1 cellular context compared by ENCODE assay signal in the genomic region with DNA sequence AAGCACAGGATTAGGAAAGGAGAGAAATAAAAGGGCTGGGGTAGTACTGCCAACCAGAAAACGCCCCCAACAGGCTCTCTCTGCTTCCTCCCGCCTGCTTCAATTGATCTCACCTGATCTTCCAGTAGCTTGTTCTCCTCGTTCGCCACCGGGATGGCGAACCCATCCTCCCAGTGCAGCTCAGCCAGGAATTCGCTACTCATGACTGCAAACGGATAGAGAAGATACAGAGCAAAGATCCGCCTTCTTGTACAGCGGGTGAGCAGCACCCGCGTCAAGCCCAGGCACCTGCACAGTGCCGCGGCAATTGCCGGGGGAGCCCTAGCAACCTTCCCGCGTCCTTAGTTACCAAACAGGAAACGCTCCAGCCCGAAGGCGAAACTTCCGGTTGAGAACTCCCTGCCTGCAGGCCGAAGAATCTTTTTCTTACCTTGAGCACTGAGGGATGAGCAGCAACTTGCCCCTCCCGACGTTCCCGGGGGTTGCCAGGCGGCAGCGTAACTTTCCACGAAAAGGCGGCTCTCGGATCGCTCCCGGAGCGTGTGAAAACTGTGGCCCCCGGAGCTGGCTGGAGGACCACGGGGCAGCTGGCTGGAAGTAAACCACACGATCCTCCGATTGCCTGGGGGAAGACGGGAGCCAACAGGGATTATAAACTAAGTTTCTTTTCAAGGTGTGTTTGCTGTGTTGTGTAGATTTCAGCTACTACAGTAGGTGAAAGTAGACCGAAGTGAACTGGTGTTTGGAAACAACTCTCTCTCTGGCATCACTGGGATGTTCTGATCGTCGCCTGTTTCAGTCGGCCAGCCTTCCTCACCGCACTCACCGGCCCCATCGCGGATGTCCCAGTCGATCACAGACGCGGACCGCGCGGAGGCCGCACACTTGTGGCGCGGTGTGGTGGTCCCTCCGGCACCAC.
A peak's percentile ranks its signal among the peaks of the same experiment; 100 is the strongest.
TF ChIP-seq lines count a peak whose summit lies in the region.

A gene (minus strand): TSS at position 312 of the 919 bp plus-strand sequence. CDS start 109 bp downstream, at position 203.

TF ChIP-seq in HepG2, 621 proteins besides CTCF, POLR2A, EP300 and RAD21 (continued from another document and continues in another):
- TF ChIP-seq, protein P1, sequence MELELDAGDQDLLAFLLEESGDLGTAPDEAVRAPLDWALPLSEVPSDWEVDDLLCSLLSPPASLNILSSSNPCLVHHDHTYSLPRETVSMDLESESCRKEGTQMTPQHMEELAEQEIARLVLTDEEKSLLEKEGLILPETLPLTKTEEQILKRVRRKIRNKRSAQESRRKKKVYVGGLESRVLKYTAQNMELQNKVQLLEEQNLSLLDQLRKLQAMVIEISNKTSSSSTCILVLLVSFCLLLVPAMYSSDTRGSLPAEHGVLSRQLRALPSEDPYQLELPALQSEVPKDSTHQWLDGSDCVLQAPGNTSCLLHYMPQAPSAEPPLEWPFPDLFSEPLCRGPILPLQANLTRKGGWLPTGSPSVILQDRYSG (CRISPR knock-in tag; IDR thresholded peaks at IDR 0.05), result peak; percentile 44; the same call in 1 of the 2 replicates
- TF ChIP-seq, protein P2, sequence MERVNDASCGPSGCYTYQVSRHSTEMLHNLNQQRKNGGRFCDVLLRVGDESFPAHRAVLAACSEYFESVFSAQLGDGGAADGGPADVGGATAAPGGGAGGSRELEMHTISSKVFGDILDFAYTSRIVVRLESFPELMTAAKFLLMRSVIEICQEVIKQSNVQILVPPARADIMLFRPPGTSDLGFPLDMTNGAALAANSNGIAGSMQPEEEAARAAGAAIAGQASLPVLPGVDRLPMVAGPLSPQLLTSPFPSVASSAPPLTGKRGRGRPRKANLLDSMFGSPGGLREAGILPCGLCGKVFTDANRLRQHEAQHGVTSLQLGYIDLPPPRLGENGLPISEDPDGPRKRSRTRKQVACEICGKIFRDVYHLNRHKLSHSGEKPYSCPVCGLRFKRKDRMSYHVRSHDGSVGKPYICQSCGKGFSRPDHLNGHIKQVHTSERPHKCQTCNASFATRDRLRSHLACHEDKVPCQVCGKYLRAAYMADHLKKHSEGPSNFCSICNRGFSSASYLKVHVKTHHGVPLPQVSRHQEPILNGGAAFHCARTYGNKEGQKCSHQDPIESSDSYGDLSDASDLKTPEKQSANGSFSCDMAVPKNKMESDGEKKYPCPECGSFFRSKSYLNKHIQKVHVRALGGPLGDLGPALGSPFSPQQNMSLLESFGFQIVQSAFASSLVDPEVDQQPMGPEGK (CRISPR knock-in tag; IDR thresholded peaks at IDR 0.05), result 0 out of 2 replicates have a peak, but pooled peaks have one; percentile 16
- TF ChIP-seq, protein P3, sequence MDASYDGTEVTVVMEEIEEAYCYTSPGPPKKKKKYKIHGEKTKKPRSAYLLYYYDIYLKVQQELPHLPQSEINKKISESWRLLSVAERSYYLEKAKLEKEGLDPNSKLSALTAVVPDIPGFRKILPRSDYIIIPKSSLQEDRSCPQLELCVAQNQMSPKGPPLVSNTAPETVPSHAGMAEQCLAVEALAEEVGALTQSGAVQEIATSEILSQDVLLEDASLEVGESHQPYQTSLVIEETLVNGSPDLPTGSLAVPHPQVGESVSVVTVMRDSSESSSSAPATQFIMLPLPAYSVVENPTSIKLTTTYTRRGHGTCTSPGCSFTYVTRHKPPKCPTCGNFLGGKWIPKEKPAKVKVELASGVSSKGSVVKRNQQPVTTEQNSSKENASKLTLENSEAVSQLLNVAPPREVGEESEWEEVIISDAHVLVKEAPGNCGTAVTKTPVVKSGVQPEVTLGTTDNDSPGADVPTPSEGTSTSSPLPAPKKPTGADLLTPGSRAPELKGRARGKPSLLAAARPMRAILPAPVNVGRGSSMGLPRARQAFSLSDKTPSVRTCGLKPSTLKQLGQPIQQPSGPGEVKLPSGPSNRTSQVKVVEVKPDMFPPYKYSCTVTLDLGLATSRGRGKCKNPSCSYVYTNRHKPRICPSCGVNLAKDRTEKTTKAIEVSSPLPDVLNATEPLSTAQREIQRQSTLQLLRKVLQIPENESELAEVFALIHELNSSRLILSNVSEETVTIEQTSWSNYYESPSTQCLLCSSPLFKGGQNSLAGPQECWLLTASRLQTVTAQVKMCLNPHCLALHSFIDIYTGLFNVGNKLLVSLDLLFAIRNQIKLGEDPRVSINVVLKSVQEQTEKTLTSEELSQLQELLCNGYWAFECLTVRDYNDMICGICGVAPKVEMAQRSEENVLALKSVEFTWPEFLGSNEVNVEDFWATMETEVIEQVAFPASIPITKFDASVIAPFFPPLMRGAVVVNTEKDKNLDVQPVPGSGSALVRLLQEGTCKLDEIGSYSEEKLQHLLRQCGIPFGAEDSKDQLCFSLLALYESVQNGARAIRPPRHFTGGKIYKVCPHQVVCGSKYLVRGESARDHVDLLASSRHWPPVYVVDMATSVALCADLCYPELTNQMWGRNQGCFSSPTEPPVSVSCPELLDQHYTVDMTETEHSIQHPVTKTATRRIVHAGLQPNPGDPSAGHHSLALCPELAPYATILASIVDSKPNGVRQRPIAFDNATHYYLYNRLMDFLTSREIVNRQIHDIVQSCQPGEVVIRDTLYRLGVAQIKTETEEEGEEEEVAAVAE (CRISPR knock-in tag; IDR thresholded peaks at IDR 0.05; ENCODE audit: borderline replicate concordance), result 0 out of 2 replicates have a peak, but pooled peaks have one; percentile 28
- TF ChIP-seq KDM2A (CRISPR knock-in tag; IDR thresholded peaks at IDR 0.05; ENCODE audit: borderline replicate concordance, low read depth) (peak; percentile 60), ZMYM4 (CRISPR knock-in tag; IDR thresholded peaks at IDR 0.05) (peak; percentile 75), ELF3 (CRISPR knock-in tag; IDR thresholded peaks at IDR 0.05) (peak; percentile 27; the same call in 1 of the 2 replicates), ZNF790 (CRISPR knock-in tag; IDR thresholded peaks at IDR 0.05; ENCODE audit: borderline replicate concordance) (peak; percentile 36; the same call in 1 of the 2 replicates), TAF15 (IDR thresholded peaks at IDR 0.05; ENCODE audit: low read depth, low read length, poor library complexity, severe bottlenecking) (no peak), ZBTB38 (CRISPR knock-in tag; IDR thresholded peaks at IDR 0.05) (peak; percentile 92), ZNF230 (CRISPR knock-in tag; IDR thresholded peaks at IDR 0.05) (0 out of 2 replicates have a peak, but pooled peaks have one; percentile 62), CCDC6 (CRISPR knock-in tag; IDR thresholded peaks at IDR 0.05) (peak; percentile 43; the same call in 1 of the 2 replicates), SPEN (CRISPR knock-in tag; IDR thresholded peaks at IDR 0.05; ENCODE audit: low read depth) (0 out of 2 replicates have a peak, but pooled peaks have one; percentile 43), RFX1 (IDR thresholded peaks at IDR 0.05) (peak; percentile 82), JDP2 (CRISPR knock-in tag; IDR thresholded peaks at IDR 0.05; ENCODE audit: borderline replicate concordance) (no peak), ZNF430 (CRISPR knock-in tag; IDR thresholded peaks at IDR 0.05) (peak; percentile 44; the same call in 1 of the 2 replicates), ZNF605 (CRISPR knock-in tag; IDR thresholded peaks at IDR 0.05) (peak; percentile 65; the same call in 1 of the 2 replicates), SRY (CRISPR knock-in tag; IDR thresholded peaks at IDR 0.05) (peak; percentile 69; the same call in 1 of the 2 replicates), MAZ (IDR thresholded peaks at IDR 0.05; ENCODE audit: borderline replicate concordance, low read depth, low read length) (no peak), MAZ (CRISPR knock-in tag; IDR thresholded peaks at IDR 0.05; ENCODE audit: low read depth) (0 out of 2 replicates have a peak, but pooled peaks have one; percentile 16), ZNF30 (CRISPR knock-in tag; IDR thresholded peaks at IDR 0.05) (peak; percentile 70; the same call in 1 of the 2 replicates), ZFP82 (CRISPR knock-in tag; IDR thresholded peaks at IDR 0.05; ENCODE audit: borderline replicate concordance) (no peak)
- TF ChIP-seq, protein P4, sequence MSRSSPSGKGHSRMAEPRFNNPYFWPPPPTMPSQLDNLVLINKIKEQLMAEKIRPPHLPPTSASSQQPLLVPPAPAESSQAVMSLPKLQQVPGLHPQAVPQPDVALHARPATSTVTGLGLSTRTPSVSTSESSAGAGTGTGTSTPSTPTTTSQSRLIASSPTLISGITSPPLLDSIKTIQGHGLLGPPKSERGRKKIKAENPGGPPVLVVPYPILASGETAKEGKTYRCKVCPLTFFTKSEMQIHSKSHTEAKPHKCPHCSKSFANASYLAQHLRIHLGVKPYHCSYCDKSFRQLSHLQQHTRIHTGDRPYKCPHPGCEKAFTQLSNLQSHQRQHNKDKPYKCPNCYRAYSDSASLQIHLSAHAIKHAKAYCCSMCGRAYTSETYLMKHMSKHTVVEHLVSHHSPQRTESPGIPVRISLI (CRISPR knock-in tag; IDR thresholded peaks at IDR 0.05; ENCODE audit: borderline replicate concordance), result no peak
- TF ChIP-seq, protein P5, sequence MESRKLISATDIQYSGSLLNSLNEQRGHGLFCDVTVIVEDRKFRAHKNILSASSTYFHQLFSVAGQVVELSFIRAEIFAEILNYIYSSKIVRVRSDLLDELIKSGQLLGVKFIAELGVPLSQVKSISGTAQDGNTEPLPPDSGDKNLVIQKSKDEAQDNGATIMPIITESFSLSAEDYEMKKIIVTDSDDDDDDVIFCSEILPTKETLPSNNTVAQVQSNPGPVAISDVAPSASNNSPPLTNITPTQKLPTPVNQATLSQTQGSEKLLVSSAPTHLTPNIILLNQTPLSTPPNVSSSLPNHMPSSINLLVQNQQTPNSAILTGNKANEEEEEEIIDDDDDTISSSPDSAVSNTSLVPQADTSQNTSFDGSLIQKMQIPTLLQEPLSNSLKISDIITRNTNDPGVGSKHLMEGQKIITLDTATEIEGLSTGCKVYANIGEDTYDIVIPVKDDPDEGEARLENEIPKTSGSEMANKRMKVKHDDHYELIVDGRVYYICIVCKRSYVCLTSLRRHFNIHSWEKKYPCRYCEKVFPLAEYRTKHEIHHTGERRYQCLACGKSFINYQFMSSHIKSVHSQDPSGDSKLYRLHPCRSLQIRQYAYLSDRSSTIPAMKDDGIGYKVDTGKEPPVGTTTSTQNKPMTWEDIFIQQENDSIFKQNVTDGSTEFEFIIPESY (CRISPR knock-in tag; IDR thresholded peaks at IDR 0.05), result peak; percentile 76
- TF ChIP-seq, protein P6, sequence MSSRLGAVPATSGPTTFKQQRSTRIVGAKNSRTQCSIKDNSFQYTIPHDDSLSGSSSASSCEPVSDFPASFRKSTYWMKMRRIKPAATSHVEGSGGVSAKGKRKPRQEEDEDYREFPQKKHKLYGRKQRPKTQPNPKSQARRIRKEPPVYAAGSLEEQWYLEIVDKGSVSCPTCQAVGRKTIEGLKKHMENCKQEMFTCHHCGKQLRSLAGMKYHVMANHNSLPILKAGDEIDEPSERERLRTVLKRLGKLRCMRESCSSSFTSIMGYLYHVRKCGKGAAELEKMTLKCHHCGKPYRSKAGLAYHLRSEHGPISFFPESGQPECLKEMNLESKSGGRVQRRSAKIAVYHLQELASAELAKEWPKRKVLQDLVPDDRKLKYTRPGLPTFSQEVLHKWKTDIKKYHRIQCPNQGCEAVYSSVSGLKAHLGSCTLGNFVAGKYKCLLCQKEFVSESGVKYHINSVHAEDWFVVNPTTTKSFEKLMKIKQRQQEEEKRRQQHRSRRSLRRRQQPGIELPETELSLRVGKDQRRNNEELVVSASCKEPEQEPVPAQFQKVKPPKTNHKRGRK (CRISPR knock-in tag; IDR thresholded peaks at IDR 0.05), result no peak
- TF ChIP-seq, protein P7, sequence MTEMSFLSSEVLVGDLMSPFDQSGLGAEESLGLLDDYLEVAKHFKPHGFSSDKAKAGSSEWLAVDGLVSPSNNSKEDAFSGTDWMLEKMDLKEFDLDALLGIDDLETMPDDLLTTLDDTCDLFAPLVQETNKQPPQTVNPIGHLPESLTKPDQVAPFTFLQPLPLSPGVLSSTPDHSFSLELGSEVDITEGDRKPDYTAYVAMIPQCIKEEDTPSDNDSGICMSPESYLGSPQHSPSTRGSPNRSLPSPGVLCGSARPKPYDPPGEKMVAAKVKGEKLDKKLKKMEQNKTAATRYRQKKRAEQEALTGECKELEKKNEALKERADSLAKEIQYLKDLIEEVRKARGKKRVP (CRISPR knock-in tag; IDR thresholded peaks at IDR 0.05), result peak in 1 of 2 experiments; percentile 14; a peak in 1 of 4 replicates
- TF ChIP-seq, protein P8, sequence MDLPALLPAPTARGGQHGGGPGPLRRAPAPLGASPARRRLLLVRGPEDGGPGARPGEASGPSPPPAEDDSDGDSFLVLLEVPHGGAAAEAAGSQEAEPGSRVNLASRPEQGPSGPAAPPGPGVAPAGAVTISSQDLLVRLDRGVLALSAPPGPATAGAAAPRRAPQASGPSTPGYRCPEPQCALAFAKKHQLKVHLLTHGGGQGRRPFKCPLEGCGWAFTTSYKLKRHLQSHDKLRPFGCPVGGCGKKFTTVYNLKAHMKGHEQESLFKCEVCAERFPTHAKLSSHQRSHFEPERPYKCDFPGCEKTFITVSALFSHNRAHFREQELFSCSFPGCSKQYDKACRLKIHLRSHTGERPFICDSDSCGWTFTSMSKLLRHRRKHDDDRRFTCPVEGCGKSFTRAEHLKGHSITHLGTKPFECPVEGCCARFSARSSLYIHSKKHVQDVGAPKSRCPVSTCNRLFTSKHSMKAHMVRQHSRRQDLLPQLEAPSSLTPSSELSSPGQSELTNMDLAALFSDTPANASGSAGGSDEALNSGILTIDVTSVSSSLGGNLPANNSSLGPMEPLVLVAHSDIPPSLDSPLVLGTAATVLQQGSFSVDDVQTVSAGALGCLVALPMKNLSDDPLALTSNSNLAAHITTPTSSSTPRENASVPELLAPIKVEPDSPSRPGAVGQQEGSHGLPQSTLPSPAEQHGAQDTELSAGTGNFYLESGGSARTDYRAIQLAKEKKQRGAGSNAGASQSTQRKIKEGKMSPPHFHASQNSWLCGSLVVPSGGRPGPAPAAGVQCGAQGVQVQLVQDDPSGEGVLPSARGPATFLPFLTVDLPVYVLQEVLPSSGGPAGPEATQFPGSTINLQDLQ (CRISPR knock-in tag; IDR thresholded peaks at IDR 0.05), result peak; percentile 68; the same call in 1 of the 2 replicates
- TF ChIP-seq, protein P9, sequence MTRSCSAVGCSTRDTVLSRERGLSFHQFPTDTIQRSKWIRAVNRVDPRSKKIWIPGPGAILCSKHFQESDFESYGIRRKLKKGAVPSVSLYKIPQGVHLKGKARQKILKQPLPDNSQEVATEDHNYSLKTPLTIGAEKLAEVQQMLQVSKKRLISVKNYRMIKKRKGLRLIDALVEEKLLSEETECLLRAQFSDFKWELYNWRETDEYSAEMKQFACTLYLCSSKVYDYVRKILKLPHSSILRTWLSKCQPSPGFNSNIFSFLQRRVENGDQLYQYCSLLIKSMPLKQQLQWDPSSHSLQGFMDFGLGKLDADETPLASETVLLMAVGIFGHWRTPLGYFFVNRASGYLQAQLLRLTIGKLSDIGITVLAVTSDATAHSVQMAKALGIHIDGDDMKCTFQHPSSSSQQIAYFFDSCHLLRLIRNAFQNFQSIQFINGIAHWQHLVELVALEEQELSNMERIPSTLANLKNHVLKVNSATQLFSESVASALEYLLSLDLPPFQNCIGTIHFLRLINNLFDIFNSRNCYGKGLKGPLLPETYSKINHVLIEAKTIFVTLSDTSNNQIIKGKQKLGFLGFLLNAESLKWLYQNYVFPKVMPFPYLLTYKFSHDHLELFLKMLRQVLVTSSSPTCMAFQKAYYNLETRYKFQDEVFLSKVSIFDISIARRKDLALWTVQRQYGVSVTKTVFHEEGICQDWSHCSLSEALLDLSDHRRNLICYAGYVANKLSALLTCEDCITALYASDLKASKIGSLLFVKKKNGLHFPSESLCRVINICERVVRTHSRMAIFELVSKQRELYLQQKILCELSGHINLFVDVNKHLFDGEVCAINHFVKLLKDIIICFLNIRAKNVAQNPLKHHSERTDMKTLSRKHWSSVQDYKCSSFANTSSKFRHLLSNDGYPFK (CRISPR knock-in tag; IDR thresholded peaks at IDR 0.05; ENCODE audit: borderline replicate concordance), result peak; percentile 32; the same call in 1 of the 2 replicates
- TF ChIP-seq, protein P10, sequence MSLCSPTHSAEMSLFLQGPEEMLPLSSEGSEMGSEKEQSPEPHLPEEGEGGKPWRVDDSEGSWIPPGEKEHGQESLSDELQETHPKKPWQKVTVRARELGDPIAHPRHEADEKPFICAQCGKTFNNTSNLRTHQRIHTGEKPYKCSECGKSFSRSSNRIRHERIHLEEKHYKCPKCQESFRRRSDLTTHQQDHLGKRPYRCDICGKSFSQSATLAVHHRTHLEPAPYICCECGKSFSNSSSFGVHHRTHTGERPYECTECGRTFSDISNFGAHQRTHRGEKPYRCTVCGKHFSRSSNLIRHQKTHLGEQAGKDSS (CRISPR knock-in tag; IDR thresholded peaks at IDR 0.05; ENCODE audit: borderline replicate concordance, low read depth), result peak; percentile 95
